8 cellular contexts compared by ENCODE assay signal in the genomic region with DNA sequence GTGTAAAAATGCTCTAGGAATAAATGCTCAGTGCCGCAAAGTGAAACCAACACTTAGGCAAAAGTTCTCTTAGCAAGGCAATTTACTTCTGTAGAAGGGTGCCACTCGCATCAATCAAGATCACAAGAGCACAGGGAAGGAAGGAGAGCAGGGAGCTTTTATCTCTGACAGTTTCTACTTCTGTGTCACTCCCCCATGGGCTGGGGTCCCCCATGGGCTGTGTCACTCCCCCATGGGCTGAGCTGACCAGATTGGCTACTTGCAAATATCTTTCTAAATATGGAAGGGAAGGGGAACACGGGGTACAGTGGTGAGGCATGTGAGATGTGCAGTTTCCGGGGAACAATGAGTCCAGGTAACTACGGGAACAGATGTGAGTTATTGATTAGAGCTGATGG. TPM values are rescaled to one million over a fixed set of nuclear protein-coding genes. Genes with fewer than 3 reads are reported as not detected.
DNase-seq lines count a peak whose midpoint lies in the region; ATAC-seq, FAIRE-seq and TF ChIP-seq lines count a peak whose summit lies in the region.

No MANE protein-coding gene starts in this region.

- H3K27ac ChIP-seq in H1 (ENCODE audit: low read depth, low read length) (no peak overlapping the region), pancreas (peak overlapping the region in 2 of 4 donors; percentile 13 to 18)

- no peaks in the 10 kb centered on the region for H3K79me2 ChIP-seq in Loucy (ENCODE audit: insufficient read depth, low read length)
- no peaks in the 10 kb centered on the region for H3K79me2 ChIP-seq in H1 (ENCODE audit: control insufficient read depth in 1 of 2, insufficient read depth in 2 of 2, low read length in 2 of 2)

- H2BK12ac ChIP-seq in H1 (ENCODE audit: low read depth, low read length), result 0 out of 2 replicates have a peak overlapping the region, but pooled peaks have one; percentile 1

- intact Hi-C loops in pancreas (cut with DNase I), result loop anchor here in 2 of 3 donors (5.0 to 10.0 kb wide), 2 partner anchors 337 to 684 kb away; no protein-coding TSS in a partner anchor

- ATAC-seq in GM21447 (IDR thresholded peaks at IDR 0.05; ENCODE audit: unreplicated experiment), result peak; percentile 41
- peak; percentile 40 to 62 (median 52) for ATAC-seq in pancreas

- H4K91ac ChIP-seq in H1 (replicated peaks; ENCODE audit: insufficient read length, low read length), result no peak overlapping the region

- peaks cover 5% of the 10 kb centered on the region; the same call in 1 of the 2 replicates for H3K23me2 ChIP-seq in H1 (ENCODE audit: low read depth, low read length)

- H3K27me3 ChIP-seq in Loucy (ENCODE audit: insufficient read depth, low read length, poor library complexity, severe bottlenecking) (no peaks in the 10 kb centered on the region), H1 (replicated peaks in 1 of 4; ENCODE audit: control insufficient read depth in 3 of 4, extremely low read depth in 1 of 4, insufficient read depth in 3 of 4, low read length in 3 of 4) (no peaks in the 10 kb centered on the region), pancreas (no peaks in the 10 kb centered on the region)

- no peak overlapping the region for H4K5ac ChIP-seq in H1 (ENCODE audit: insufficient read length, low read depth, low read length)

- DNase-seq in AG10803 (ENCODE audit: low read depth) (no peak), H1 (ENCODE audit: low read depth in 1 of 2, low spot score in 2 of 2) (peak in 1 of 2 experiments; percentile 47), pancreas (no peak), cerebellar cortex (ENCODE audit: low spot score) (no peak), NCI-H1048 (lab: John Stamatoyannopoulos, UW) (no peak), GOT3 (lab: John Stamatoyannopoulos, UW) (no peak)

- no peak for TF ChIP-seq POLR2A in H1 (IDR thresholded peaks at IDR 0.05; ENCODE audit: control extremely low read depth in 1 of 2, low read depth in 2 of 2, low read length in 2 of 2)

- no peak overlapping the region for H2BK20ac ChIP-seq in H1 (ENCODE audit: low read length)

- H3K9ac ChIP-seq in Loucy (ENCODE audit: low read depth, low read length, poor library complexity, severe bottlenecking), result peak overlapping the region; percentile 77
- H3K9ac ChIP-seq in H1 (replicated peaks in 1 of 4; ENCODE audit: extremely low read depth in 1 of 4, low read depth in 3 of 4, low read length in 3 of 4), result peak overlapping the region in 1 of 4 experiments; percentile 64; a peak in 3 of 7 replicates

- no peak overlapping the region for H4K8ac ChIP-seq in H1 (ENCODE audit: extremely low read depth, insufficient read depth, low read length)

- no peak overlapping the region; the same call in 1 of the 2 replicates for H3K18ac ChIP-seq in H1 (ENCODE audit: extremely low read depth, low read length)

- peak overlapping the region; percentile 100 for H2AFZ ChIP-seq in Loucy (ENCODE audit: low read length)
- peak overlapping the region; percentile 98 for H2AFZ ChIP-seq in H1 (ENCODE audit: low read length)

- no peaks in the 10 kb centered on the region for H3K36me3 ChIP-seq in Loucy (ENCODE audit: insufficient read depth, low read length)
- H3K36me3 ChIP-seq in H1 (ENCODE audit: control insufficient read depth in 2 of 4, insufficient read depth in 4 of 4, low read length in 3 of 4), result no peaks in the 10 kb centered on the region
- no peaks in the 10 kb centered on the region for H3K36me3 ChIP-seq in pancreas

- no peak for FAIRE-seq in H1 (lab: Jason Lieb, UNC)
- FAIRE-seq in pancreas (lab: Jason Lieb, UNC), result no peak

- WGBS in H1 (ENCODE audit: extremely low coverage in 1 of 2, insufficient coverage in 1 of 2, insufficient read length in 1 of 2, insufficient replicate concordance in 2 of 2, low coverage in 1 of 2, low lambda C conversion rate in 2 of 2, missing lambda C conversion rate in 1 of 2), 2 experiments, result 73% methylated on average over 5 of the region's 5 CpGs; no CpG with 5 or more reads in 1 of the 2 experiments
- WGBS in pancreas, 2 donors, result 11 to 13% methylated on average over 5 of the region's 5 CpGs

- no peaks in the 10 kb centered on the region for H4K20me1 ChIP-seq in Loucy (ENCODE audit: insufficient read depth, low read length, poor library complexity, severe bottlenecking)
- H4K20me1 ChIP-seq in H1 (replicated peaks in 1 of 2; ENCODE audit: control insufficient read depth in 1 of 2, insufficient read depth in 2 of 2, low read length in 2 of 2), result no peaks in the 10 kb centered on the region

- H3K9me3 ChIP-seq in Loucy (ENCODE audit: insufficient read depth, low read depth, low read length), result no peaks in the 10 kb centered on the region
- no peaks in the 10 kb centered on the region for H3K9me3 ChIP-seq in H1 (ENCODE audit: insufficient read depth in 2 of 2, low read depth in 1 of 2, low read length in 1 of 2)
- H3K9me3 ChIP-seq in pancreas, result no peaks in the 10 kb centered on the region

- no peak overlapping the region for H3K56ac ChIP-seq in H1 (replicated peaks; ENCODE audit: insufficient read length, low read depth, low read length)

- H3K79me1 ChIP-seq in H1 (ENCODE audit: low read depth, low read length), result no peaks in the 10 kb centered on the region

- H3K4me2 ChIP-seq in Loucy (ENCODE audit: low read depth, low read length, poor library complexity, severe bottlenecking) (peak overlapping the region; percentile 97), H1 (ENCODE audit: insufficient read depth in 1 of 2, low read depth in 2 of 2, low read length in 2 of 2) (peak overlapping the region; percentile 75 to 83)

- TF ChIP-seq RAD21 in H1 (IDR thresholded peaks at IDR 0.05 in 1 of 2, conservative IDR thresholded peaks at IDR 0.05 in 1 of 2; ENCODE audit: low read depth in 2 of 2, low read length in 2 of 2), result no peak

- TF ChIP-seq CTCF in AG10803 (conservative IDR thresholded peaks at IDR 0.05; ENCODE audit: low read length) (no peak), Loucy (conservative IDR thresholded peaks at IDR 0.05; ENCODE audit: low read length) (no peak), H1 (IDR thresholded peaks at IDR 0.05; ENCODE audit: control extremely low read depth in 1 of 3, insufficient read depth in 1 of 3, low read depth in 1 of 3, low read length in 3 of 3) (no peak), pancreas (IDR thresholded peaks at IDR 0.05) (no peak)

- POLR2A ChIA-PET in H1 (lab: Charles Lee; ENCODE audit: partially characterized antibody), result no interaction called here

- H3K4me3 ChIP-seq in AG10803 (ENCODE audit: low read length) (peak overlapping the region; percentile 69), Loucy (ENCODE audit: low read length, poor library complexity, severe bottlenecking) (peak overlapping the region; percentile 92), H1 (ENCODE audit: extremely low read depth in 1 of 4, insufficient read depth in 2 of 4, low read depth in 3 of 4, low read length in 4 of 4) (peak overlapping the region; percentile 53 to 76 (median 73); a peak in 7 of 8 replicates), pancreas (peak overlapping the region; percentile 13 to 63 (median 26))

- H3K23ac ChIP-seq in H1 (ENCODE audit: insufficient read length), result no peak overlapping the region

- H3K4me1 ChIP-seq in Loucy (ENCODE audit: insufficient read depth, low read length, poor library complexity, severe bottlenecking) (peaks cover 8% of the 10 kb centered on the region), H1 (replicated peaks in 1 of 4; ENCODE audit: control insufficient read depth in 3 of 4, insufficient read depth in 4 of 4, low read length in 3 of 4) (peaks cover 0 to 7% (median 1%) of the 10 kb centered on the region in 4 experiments; a peak in 2 of 7 replicates), pancreas (peaks cover 0 to 3% (median 0%) of the 10 kb centered on the region in 3 donors)

- no peak overlapping the region for H2BK120ac ChIP-seq in H1 (replicated peaks; ENCODE audit: low read depth, low read length)

- H3K9me2 ChIP-seq in Loucy (replicated peaks; ENCODE audit: low read depth, low read length), result no peaks in the 10 kb centered on the region

- H2BK5ac ChIP-seq in H1 (ENCODE audit: low read depth, low read length), result no peak overlapping the region

- H2AK5ac ChIP-seq in H1 (ENCODE audit: low read depth, low read length), result no peak overlapping the region

- no peak for TF ChIP-seq EP300 in H1 (IDR thresholded peaks at IDR 0.05; ENCODE audit: borderline replicate concordance in 1 of 2, low read depth in 2 of 2, low read length in 2 of 2)

- no peak overlapping the region for H3K4ac ChIP-seq in H1 (replicated peaks; ENCODE audit: insufficient read length, low read depth, low read length)

- H2BK15ac ChIP-seq in H1 (ENCODE audit: low read length), result no peak overlapping the region

- no peaks in the 10 kb centered on the region for H3F3A ChIP-seq in Loucy (ENCODE audit: low read depth)

- no peak overlapping the region for H3K14ac ChIP-seq in H1 (ENCODE audit: insufficient read length)

- CTCF ChIA-PET in H1 (lab: Charles Lee; ENCODE audit: partially characterized antibody), result interaction anchor here (0.6 to 1.7 kb wide), 12 partner anchors 13 to 935 kb away, joined by 3 to 7 read pairs (median 4); no protein-coding TSS in a partner anchor

RNA-seq across cellular contexts. Expression of a gene that starts 0.4 kb away (rescaled TPM):
- 0.33 and 0.39 TPM in 2 replicates for total RNA-seq in H1 (2021; fragmentation: NEBNext Ultra II Directional; extraction: Animal tissue kit (Norgen Biotek cat#: 25700))
- 3.8 and 4.8 TPM in 2 replicates for polyA plus RNA-seq in H1 (2011; rRNA removed)
- polyA plus RNA-seq in H1 (2011; cell fraction: cytosol; rRNA removed), result 1.7 TPM
- polyA plus RNA-seq in H1 (2011; cell fraction: nucleus; rRNA removed), result 1.7 TPM
- polyA plus RNA-seq in H1 (2012, experiment 1 of 2), result 0.48 to 1.0 TPM (median 0.60 TPM) in 4 replicates
- not detected for polyA plus RNA-seq in H1 (2012, experiment 2 of 2)
- polyA plus RNA-seq in H1 (2013, experiment 1 of 2), result 0.49 TPM
- polyA plus RNA-seq in H1 (2013, experiment 2 of 2), result 0.22 TPM
- polyA minus RNA-seq in H1 (2011; rRNA and poly(A)+ RNA removed), result 1.5 and 2.8 TPM in 2 replicates
- not detected for polyA minus RNA-seq in H1 (2011; cell fraction: cytosol; rRNA and poly(A)+ RNA removed)
- polyA minus RNA-seq in H1 (2011; cell fraction: nucleus; rRNA and poly(A)+ RNA removed), result 0.60 TPM
- under 1 TPM in 2 of 6 donors, not detected in 4; 0.19 to 0.31 TPM for total RNA-seq in pancreas
- polyA plus RNA-seq in pancreas, result not detected

RNA-seq across cellular contexts. Expression of a gene that starts 18.1 kb away (rescaled TPM):
- total RNA-seq in H1 (2021; fragmentation: NEBNext Ultra II Directional; extraction: Animal tissue kit (Norgen Biotek cat#: 25700)), result not detected in 2 replicates
- polyA plus RNA-seq in H1 (2011; rRNA removed) (0.09 TPM in 1 of 2 replicates, not detected in the other), pancreas (not detected)
- polyA plus RNA-seq in H1 (2011; cell fraction: cytosol; rRNA removed), result 0.08 TPM
- 0.13 TPM for polyA plus RNA-seq in H1 (2011; cell fraction: nucleus; rRNA removed)
- polyA plus RNA-seq in H1 (2012, experiment 1 of 2), result not detected in 4 replicates
- polyA plus RNA-seq in H1 (2012, experiment 2 of 2), result not detected
- polyA plus RNA-seq in H1 (2013, experiment 1 of 2), result not detected
- not detected for polyA plus RNA-seq in H1 (2013, experiment 2 of 2)
- 0.54 and 0.76 TPM in 2 replicates for polyA minus RNA-seq in H1 (2011; rRNA and poly(A)+ RNA removed)
- polyA minus RNA-seq in H1 (2011; cell fraction: cytosol; rRNA and poly(A)+ RNA removed), result not detected
- 1.2 TPM for polyA minus RNA-seq in H1 (2011; cell fraction: nucleus; rRNA and poly(A)+ RNA removed)
- total RNA-seq in pancreas, result under 1 TPM in 1 of 6 donors, not detected in 5; 0.09 TPM

RNA-seq across cellular contexts. Expression of a gene that starts 26.0 kb away (rescaled TPM):
- not detected in 2 replicates for total RNA-seq in H1 (2021; fragmentation: NEBNext Ultra II Directional; extraction: Animal tissue kit (Norgen Biotek cat#: 25700))
- polyA plus RNA-seq in H1 (2011; rRNA removed) (0.06 and 0.12 TPM in 2 replicates), pancreas (not detected)
- not detected for polyA plus RNA-seq in H1 (2011; cell fraction: cytosol; rRNA removed)
- not detected for polyA plus RNA-seq in H1 (2011; cell fraction: nucleus; rRNA removed)
- not detected in 4 replicates for polyA plus RNA-seq in H1 (2012, experiment 1 of 2)
- polyA plus RNA-seq in H1 (2012, experiment 2 of 2), result not detected
- not detected for polyA plus RNA-seq in H1 (2013, experiment 1 of 2)
- polyA plus RNA-seq in H1 (2013, experiment 2 of 2), result not detected
- 0.22 and 1.9 TPM in 2 replicates for polyA minus RNA-seq in H1 (2011; rRNA and poly(A)+ RNA removed)
- not detected for polyA minus RNA-seq in H1 (2011; cell fraction: cytosol; rRNA and poly(A)+ RNA removed)
- polyA minus RNA-seq in H1 (2011; cell fraction: nucleus; rRNA and poly(A)+ RNA removed), result 1.2 TPM
- total RNA-seq in pancreas, result under 1 TPM in 1 of 6 donors, not detected in 5; 0.12 TPM

RNA-seq across cellular contexts. Expression of a gene that starts 32.6 kb away (rescaled TPM):
- not detected in 2 replicates for total RNA-seq in H1 (2021; fragmentation: NEBNext Ultra II Directional; extraction: Animal tissue kit (Norgen Biotek cat#: 25700))
- polyA plus RNA-seq in H1 (2011; rRNA removed) (0.14 TPM in 1 of 2 replicates, not detected in the other), pancreas (not detected)
- polyA plus RNA-seq in H1 (2011; cell fraction: cytosol; rRNA removed), result not detected
- polyA plus RNA-seq in H1 (2011; cell fraction: nucleus; rRNA removed), result 0.13 TPM
- polyA plus RNA-seq in H1 (2012, experiment 1 of 2), result not detected in 4 replicates
- not detected for polyA plus RNA-seq in H1 (2012, experiment 2 of 2)
- polyA plus RNA-seq in H1 (2013, experiment 1 of 2), result not detected
- not detected for polyA plus RNA-seq in H1 (2013, experiment 2 of 2)
- 1.1 and 1.6 TPM in 2 replicates for polyA minus RNA-seq in H1 (2011; rRNA and poly(A)+ RNA removed)
- polyA minus RNA-seq in H1 (2011; cell fraction: cytosol; rRNA and poly(A)+ RNA removed), result not detected
- 0.70 TPM for polyA minus RNA-seq in H1 (2011; cell fraction: nucleus; rRNA and poly(A)+ RNA removed)
- total RNA-seq in pancreas, result not detected

RNA-seq across cellular contexts. Expression of a gene that starts 48.4 kb away (rescaled TPM):
- total RNA-seq in H1 (2021; fragmentation: NEBNext Ultra II Directional; extraction: Animal tissue kit (Norgen Biotek cat#: 25700)), result not detected in 2 replicates
- polyA plus RNA-seq in H1 (2011; rRNA removed) (not detected in 2 replicates), pancreas (not detected)
- polyA plus RNA-seq in H1 (2011; cell fraction: cytosol; rRNA removed), result not detected
- polyA plus RNA-seq in H1 (2011; cell fraction: nucleus; rRNA removed), result 0.10 TPM
- not detected in 4 replicates for polyA plus RNA-seq in H1 (2012, experiment 1 of 2)
- not detected for polyA plus RNA-seq in H1 (2012, experiment 2 of 2)
- polyA plus RNA-seq in H1 (2013, experiment 1 of 2), result not detected
- not detected for polyA plus RNA-seq in H1 (2013, experiment 2 of 2)
- polyA minus RNA-seq in H1 (2011; rRNA and poly(A)+ RNA removed), result 0.69 and 1.6 TPM in 2 replicates
- not detected for polyA minus RNA-seq in H1 (2011; cell fraction: cytosol; rRNA and poly(A)+ RNA removed)
- polyA minus RNA-seq in H1 (2011; cell fraction: nucleus; rRNA and poly(A)+ RNA removed), result 1.9 TPM
- not detected for total RNA-seq in pancreas

Comparison
In these comparisons a context has a peak if more than half of its experiments do, and no peak if none do; other contexts are left out.
1. H3K4me3 ChIP-seq: peak in every context shown above with its lines; median percentile 92 in Loucy; 73 in H1; 69 in AG10803; 26 in pancreas.